Comparison of ENCODE assay signal across 19 cellular contexts in the genomic region with DNA sequence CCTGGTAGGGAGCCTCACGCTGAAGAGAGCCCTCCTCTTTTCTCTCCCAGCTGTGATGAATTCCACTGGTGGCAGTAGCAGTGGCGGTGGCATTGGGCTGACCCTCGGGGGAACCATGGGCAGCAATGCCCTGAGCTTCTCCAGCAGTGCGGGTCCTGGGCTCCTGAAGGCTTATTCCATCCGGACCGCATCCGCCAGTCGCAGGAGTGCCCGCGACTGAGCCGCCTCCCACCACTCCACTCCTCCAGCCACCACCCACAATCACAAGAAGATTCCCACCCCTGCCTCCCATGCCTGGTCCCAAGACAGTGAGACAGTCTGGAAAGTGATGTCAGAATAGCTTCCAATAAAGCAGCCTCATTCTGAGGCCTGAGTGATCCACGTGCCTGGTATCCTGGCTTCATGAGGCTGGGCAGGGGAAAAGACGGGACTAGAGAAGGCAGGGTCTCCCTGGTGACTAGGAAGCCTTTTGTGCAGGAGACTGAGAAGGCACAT. TPM values are rescaled to one million over a fixed set of nuclear protein-coding genes. Genes with fewer than 3 reads are reported as not detected.
A peak's percentile ranks its signal among the peaks of the same experiment; 100 is the strongest.
DNase-seq lines count a peak whose midpoint lies in the region; ATAC-seq, FAIRE-seq and TF ChIP-seq lines count a peak whose summit lies in the region.
"Had no signal": no experiment of that assay in that cellular context is flagged by ENCODE, and none has a peak within 500 bp of the region (broad histone marks: within the 10 kb centered on the region; RNA-seq: fewer than 3 reads in every experiment).

No MANE protein-coding gene starts in this region.

- no peak for ATAC-seq in activated CD4-positive, alpha-beta T cell treated with anti-CD3 and anti-CD28 coated beads for 36 hours
- ATAC-seq: activated CD8-positive, alpha-beta memory T cell treated with anti-CD3 and anti-CD28 coated beads, Interleukin-2, amount 10 ng/mL, durations not matched to agents 7 days and 5 days; activated naive CD4-positive, alpha-beta T cell treated with anti-CD3 and anti-CD28 coated beads, Interleukin-2, amount 50 U/mL, for 72 hours; GM12878 had no signal

- peaks cover 77% of the 10 kb centered on the region for H3K4me1 Mint-ChIP-seq in activated CD4-positive, alpha-beta T cell treated with anti-CD3 and anti-CD28 coated beads, Interleukin-2, amount 10 ng/mL, durations not matched to agents 24 days and 14 days
- H3K4me1 Mint-ChIP-seq in activated CD4-positive, alpha-beta T cell treated with anti-CD3 and anti-CD28 coated beads for 36 hours: peaks cover 28% of the 10 kb centered on the region

- H3K36me3 Mint-ChIP-seq in activated CD4-positive, alpha-beta T cell treated with anti-CD3 and anti-CD28 coated beads, Interleukin-2, amount 10 ng/mL, durations not matched to agents 24 days and 14 days (ENCODE audit: low read depth): peaks cover 27% of the 10 kb centered on the region
- no peaks in the 10 kb centered on the region for H3K36me3 Mint-ChIP-seq in activated CD4-positive, alpha-beta T cell treated with anti-CD3 and anti-CD28 coated beads for 36 hours (ENCODE audit: low read depth)
- H3K36me3 Mint-ChIP-seq: immature natural killer cell had no signal

- POLR2A ChIA-PET in activated CD4-positive, alpha-beta T cell treated with anti-CD3 and anti-CD28 coated beads for 36 hours (lab: Charles Lee): no interaction called here

- H3K4me3 Mint-ChIP-seq in activated CD4-positive, alpha-beta T cell treated with anti-CD3 and anti-CD28 coated beads, Interleukin-2, amount 10 ng/mL, durations not matched to agents 24 days and 14 days: no peak overlapping the region
- H3K4me3 Mint-ChIP-seq in activated CD4-positive, alpha-beta T cell treated with anti-CD3 and anti-CD28 coated beads for 36 hours: no peak overlapping the region
- H3K4me3 Mint-ChIP-seq: activated CD8-positive, alpha-beta memory T cell treated with anti-CD3 and anti-CD28 coated beads, Interleukin-2, amount 10 ng/mL, durations not matched to agents 7 days and 5 days; CD4-positive, CD25-positive, alpha-beta regulatory T cell; central memory CD8-positive, alpha-beta T cell; immature natural killer cell had no signal

- no peak for DNase-seq in activated CD4-positive, alpha-beta T cell treated with anti-CD3 and anti-CD28 coated beads, Interleukin-2, amount 10 ng/mL, durations not matched to agents 24 days and 14 days
- no peak for DNase-seq in activated CD4-positive, alpha-beta T cell treated with anti-CD3 and anti-CD28 coated beads for 4 hours
- DNase-seq in ascending aorta (ENCODE audit: low spot score in 2 of 2) (peak in 1 of 2 donors; percentile 60), myocyte (ENCODE audit: low read depth) (peak; percentile 46), thyroid gland (peak in 1 of 2 donors; percentile 44), NCI-H128 (lab: John Stamatoyannopoulos, UW; ENCODE audit: unreplicated experiment) (no peak), RCC 7860 (ENCODE audit: low spot score) (no peak)
- no peak for DNase-seq in activated CD4-positive, alpha-beta T cell treated with anti-CD3 and anti-CD28 coated beads for 36 hours
- DNase-seq: activated CD8-positive, alpha-beta memory T cell treated with anti-CD3 and anti-CD28 coated beads, Interleukin-2, amount 10 ng/mL, durations not matched to agents 7 days and 5 days; CD4-positive, CD25-positive, alpha-beta regulatory T cell; MV-4-11; NCI-H2171; SJCRH30 had no signal

- no peaks in the 10 kb centered on the region for H3K9me3 ChIP-seq in ascending aorta
- no peaks in the 10 kb centered on the region for H3K9me3 ChIP-seq in thyroid gland
- H3K9me3 ChIP-seq: SJCRH30 had no signal

- TF ChIP-seq CTCF in ascending aorta (IDR thresholded peaks at IDR 0.05): no peak
- no peak for TF ChIP-seq CTCF in thyroid gland (IDR thresholded peaks at IDR 0.05)

- H3K4me1 ChIP-seq in ascending aorta (peaks cover 14 to 57% of the 10 kb centered on the region in 2 donors), thyroid gland (peaks cover 60 to 65% of the 10 kb centered on the region in 2 donors)

- H3K27ac ChIP-seq in ascending aorta: peak overlapping the region; percentile 88 to 89
- peak overlapping the region; percentile 94 to 100 (median 99) for H3K27ac ChIP-seq in thyroid gland

- no peak for TF ChIP-seq POLR2A in thyroid gland (IDR thresholded peaks at IDR 0.05)

- H3K9me3 Mint-ChIP-seq in activated CD4-positive, alpha-beta T cell treated with anti-CD3 and anti-CD28 coated beads, Interleukin-2, amount 10 ng/mL, durations not matched to agents 24 days and 14 days: peaks cover 3% of the 10 kb centered on the region
- no peaks in the 10 kb centered on the region for H3K9me3 Mint-ChIP-seq in activated CD4-positive, alpha-beta T cell treated with anti-CD3 and anti-CD28 coated beads for 36 hours (ENCODE audit: low read depth)
- H3K9me3 Mint-ChIP-seq: activated naive CD4-positive, alpha-beta T cell treated with anti-CD3 and anti-CD28 coated beads, Interleukin-2, amount 50 U/mL, for 72 hours; CD4-positive, CD25-positive, alpha-beta regulatory T cell; central memory CD8-positive, alpha-beta T cell; immature natural killer cell had no signal

- no peaks in the 10 kb centered on the region for H3K27me3 ChIP-seq in ascending aorta
- H3K27me3 ChIP-seq in thyroid gland: no peaks in the 10 kb centered on the region
- H3K27me3 ChIP-seq: SJCRH30 had no signal

- H3K4me3 ChIP-seq in ascending aorta: no peak overlapping the region
- H3K4me3 ChIP-seq in thyroid gland (replicated peaks in 1 of 3): no peak overlapping the region
- H3K4me3 ChIP-seq: GM12878, SJCRH30 had no signal

- 81 to 89% methylated on average over 11 to 12 of the region's 13 CpGs for WGBS in thyroid gland, 2 donors

- CTCF ChIA-PET in activated CD4-positive, alpha-beta T cell treated with anti-CD3 and anti-CD28 coated beads for 36 hours (lab: Charles Lee): no interaction called here

- no peak for FAIRE-seq in RCC 7860 (lab: Jason Lieb, UNC)
- FAIRE-seq: A204.1, GM12878 had no signal

- intact Hi-C loops in activated CD4-positive, alpha-beta T cell treated with anti-CD3 and anti-CD28 coated beads, Interleukin-2, amount 10 ng/mL, durations not matched to agents 24 days and 14 days (cut with micrococcal nuclease): loop anchor here (10.0 kb wide), 1 partner anchor 274 kb away; no protein-coding TSS in a partner anchor
- intact Hi-C loops in ascending aorta (cut with DNase I): loop anchor here (2.0 to 10.0 kb wide), 2 partner anchors 30 to 214 kb away; no protein-coding TSS in a partner anchor
- intact Hi-C loops in thyroid gland (cut with DNase I): no loop called here
- intact Hi-C loops in activated CD4-positive, alpha-beta T cell treated with anti-CD3 and anti-CD28 coated beads for 36 hours (cut with DNase I, micrococcal nuclease): no loop called here

- H3K27me3 Mint-ChIP-seq in activated CD4-positive, alpha-beta T cell treated with anti-CD3 and anti-CD28 coated beads, Interleukin-2, amount 10 ng/mL, durations not matched to agents 24 days and 14 days: no peaks in the 10 kb centered on the region
- H3K27me3 Mint-ChIP-seq in activated CD4-positive, alpha-beta T cell treated with anti-CD3 and anti-CD28 coated beads for 36 hours: peaks cover 27% of the 10 kb centered on the region

- H3K27ac Mint-ChIP-seq in activated CD4-positive, alpha-beta T cell treated with anti-CD3 and anti-CD28 coated beads, Interleukin-2, amount 10 ng/mL, durations not matched to agents 24 days and 14 days: peak overlapping the region; percentile 32
- no peak overlapping the region for H3K27ac Mint-ChIP-seq in activated CD4-positive, alpha-beta T cell treated with anti-CD3 and anti-CD28 coated beads for 36 hours
- H3K27ac Mint-ChIP-seq: activated CD8-positive, alpha-beta memory T cell treated with anti-CD3 and anti-CD28 coated beads, Interleukin-2, amount 10 ng/mL, durations not matched to agents 7 days and 5 days; CD4-positive, CD25-positive, alpha-beta regulatory T cell; immature natural killer cell had no signal

- no peaks in the 10 kb centered on the region for H3K36me3 ChIP-seq in ascending aorta
- no peaks in the 10 kb centered on the region for H3K36me3 ChIP-seq in thyroid gland
- H3K36me3 ChIP-seq: SJCRH30 had no signal

RNA-seq across cellular contexts. Expression of a gene that starts 15.5 kb away (rescaled TPM):
- total RNA-seq in activated CD4-positive, alpha-beta T cell treated with anti-CD3 and anti-CD28 coated beads, Interleukin-2, amount 10 ng/mL, durations not matched to agents 24 days and 14 days: 12.3 and 15.8 TPM in 2 replicates
- total RNA-seq in ascending aorta (153 TPM), myocyte (3.1 and 6.6 TPM in 2 replicates), thyroid gland (100 to 1,000 TPM; 333 to 826 (median 460) TPM)
- 13.9 TPM for polyA plus RNA-seq in myocyte (2012)
- total RNA-seq in activated CD4-positive, alpha-beta T cell treated with anti-CD3 and anti-CD28 coated beads for 36 hours: 1 to 10 TPM; 3.4 to 3.9 TPM
- total RNA-seq: CD4-positive, CD25-positive, alpha-beta regulatory T cell had no signal
- polyA plus RNA-seq: immature natural killer cell had no signal

RNA-seq across cellular contexts. Expression of a gene that starts 25.9 kb away (rescaled TPM):
- total RNA-seq in activated CD4-positive, alpha-beta T cell treated with anti-CD3 and anti-CD28 coated beads, Interleukin-2, amount 10 ng/mL, durations not matched to agents 24 days and 14 days: 0.44 and 0.64 TPM in 2 replicates
- 0.96 TPM for total RNA-seq in ascending aorta
- 5.2 and 20.9 TPM in 2 replicates for total RNA-seq in myocyte
- 5.4 TPM for polyA plus RNA-seq in myocyte (2012)
- total RNA-seq in thyroid gland: 1 to 10 TPM in 1 of 4 donors, under 1 TPM in 3; 0.13 to 1.1 (median 0.42) TPM
- total RNA-seq in activated CD4-positive, alpha-beta T cell treated with anti-CD3 and anti-CD28 coated beads for 36 hours: not detected
- total RNA-seq: CD4-positive, CD25-positive, alpha-beta regulatory T cell had no signal

RNA-seq across cellular contexts. Expression of a gene that starts 42.7 kb away (rescaled TPM):
- not detected in 2 replicates for total RNA-seq in activated CD4-positive, alpha-beta T cell treated with anti-CD3 and anti-CD28 coated beads, Interleukin-2, amount 10 ng/mL, durations not matched to agents 24 days and 14 days
- not detected for total RNA-seq in ascending aorta
- 0.08 TPM in 1 of 2 replicates, not detected in the other for total RNA-seq in myocyte
- polyA plus RNA-seq in myocyte (2012): 0.58 TPM
- total RNA-seq in thyroid gland: under 1 TPM in 2 of 4 donors, not detected in 2; 0.11 to 0.71 TPM
- not detected for total RNA-seq in activated CD4-positive, alpha-beta T cell treated with anti-CD3 and anti-CD28 coated beads for 36 hours
- total RNA-seq: activated naive CD4-positive, alpha-beta T cell treated with anti-CD3 and anti-CD28 coated beads, Interleukin-2, amount 50 U/mL, for 72 hours; CD4-positive, CD25-positive, alpha-beta regulatory T cell; renal cortical epithelial cell had no signal
- polyA plus RNA-seq: CD4-positive, CD25-positive, alpha-beta regulatory T cell had no signal

RNA-seq across cellular contexts. Expression of a gene that starts 56.8 kb away (rescaled TPM):
- not detected in 2 replicates for total RNA-seq in activated CD4-positive, alpha-beta T cell treated with anti-CD3 and anti-CD28 coated beads, Interleukin-2, amount 10 ng/mL, durations not matched to agents 24 days and 14 days
- not detected for total RNA-seq in ascending aorta
- total RNA-seq in myocyte: 46.3 and 68.4 TPM in 2 replicates
- polyA plus RNA-seq in myocyte (2012): 59.1 TPM
- 1 to 10 TPM in 1 of 4 donors, under 1 TPM in 1, not detected in 2; 0.34 to 1.6 TPM for total RNA-seq in thyroid gland
- not detected for total RNA-seq in activated CD4-positive, alpha-beta T cell treated with anti-CD3 and anti-CD28 coated beads for 36 hours
- total RNA-seq: activated CD8-positive, alpha-beta memory T cell treated with anti-CD3 and anti-CD28 coated beads, Interleukin-2, amount 10 ng/mL, durations not matched to agents 7 days and 5 days; activated naive CD4-positive, alpha-beta T cell treated with anti-CD3 and anti-CD28 coated beads, Interleukin-2, amount 50 U/mL, for 72 hours; CD4-positive, CD25-positive, alpha-beta regulatory T cell; GM12878 had no signal
- polyA plus RNA-seq: CD4-positive, CD25-positive, alpha-beta regulatory T cell; immature natural killer cell had no signal

Comparison
In these comparisons a context has a peak if more than half of its experiments do, and no peak if none do; other contexts are left out.
1. intact Hi-C loops: an anchor here in activated CD4-positive, alpha-beta T cell treated with anti-CD3 and anti-CD28 coated beads, Interleukin-2, amount 10 ng/mL, durations not matched to agents 24 days and 14 days (10.0 kb wide) and ascending aorta (2.0 to 10.0 kb wide); none called in thyroid gland and activated CD4-positive, alpha-beta T cell treated with anti-CD3 and anti-CD28 coated beads for 36 hours.